ENCODE assay signal across 2 cellular contexts in genomic region chr1:183079697-183080096, GRCh38.
TF ChIP-seq lines count a peak whose summit lies in the region.

No MANE protein-coding gene starts in this region.

TF ChIP-seq in SK-N-SH, 30 proteins besides CTCF, POLR2A, EP300 and RAD21 (continued from another document):
- TF ChIP-seq IRF3 (IDR thresholded peaks at IDR 0.05; ENCODE audit: low read depth, low read length) (no peak), FOXM1 (IDR thresholded peaks at IDR 0.05; ENCODE audit: low read depth) (no peak), TEAD4 (IDR thresholded peaks at IDR 0.05; ENCODE audit: borderline replicate concordance, insufficient read depth) (no peak), YY1 (IDR thresholded peaks at IDR 0.05; ENCODE audit: low read depth) (no peak)

TF ChIP-seq in SK-N-SH treated with all-trans-retinoic acid at 6 μM for 48 hours, 23 proteins besides CTCF, POLR2A, EP300 and RAD21 (continued from another document):
- no peak for TF ChIP-seq OSR1 (CRISPR knock-in tag; IDR thresholded peaks at IDR 0.05)
- TF ChIP-seq ZNF70 (CRISPR knock-in tag; IDR thresholded peaks at IDR 0.05) = no peak
